Comparison of ENCODE assay signal across 24 cellular contexts in the genomic region with DNA sequence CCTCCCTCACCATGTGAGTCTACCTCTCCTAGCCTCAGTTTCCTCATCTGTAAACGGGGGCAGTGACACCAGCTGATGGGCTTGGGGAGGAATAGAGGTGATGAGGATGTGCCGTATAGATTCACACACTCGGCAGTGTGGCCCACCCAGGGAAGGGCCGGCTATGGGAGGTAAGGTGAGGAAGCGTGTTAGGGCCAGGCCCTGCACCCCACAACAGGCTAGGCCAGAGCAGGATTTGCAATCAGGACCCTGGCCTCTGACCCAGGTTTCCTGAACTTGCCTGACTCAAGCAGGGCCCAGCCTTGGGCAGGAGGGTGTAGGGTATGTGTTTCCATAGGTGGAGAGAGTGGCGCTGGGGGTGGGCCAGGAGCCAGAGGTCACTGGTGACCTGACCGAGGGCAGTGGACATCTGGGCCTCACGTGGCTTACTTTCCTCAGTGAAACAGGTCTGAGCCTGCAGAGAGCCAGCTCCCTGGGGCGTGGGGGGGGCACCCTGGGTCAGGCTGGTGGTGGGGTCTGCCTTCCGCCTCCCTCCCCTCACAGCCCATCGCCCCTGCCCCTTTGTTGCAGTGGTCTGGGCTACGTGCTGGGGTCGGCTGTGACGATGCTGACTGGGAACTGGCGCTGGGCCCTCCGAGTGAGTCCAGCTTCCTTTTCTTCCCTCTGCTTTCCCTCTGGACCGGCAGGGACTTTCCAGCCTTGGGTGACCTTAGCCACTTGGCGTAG. TPM values are rescaled to one million over a fixed set of nuclear protein-coding genes. Genes with fewer than 3 reads are reported as not detected.
DNase-seq lines count a peak whose midpoint lies in the region; ATAC-seq, FAIRE-seq and TF ChIP-seq lines count a peak whose summit lies in the region.
"Had no signal": no experiment of that assay in that cellular context is flagged by ENCODE, and none has a peak within 500 bp of the region (broad histone marks: within the 10 kb centered on the region; RNA-seq: fewer than 3 reads in every experiment).

No MANE protein-coding gene starts in this region.

- no peak overlapping the region for H4K8ac ChIP-seq in mesendoderm (ENCODE audit: low read depth, low read length)

- H4K5ac ChIP-seq in mesendoderm (ENCODE audit: low read length): no peak overlapping the region

- no peak overlapping the region for H3K4ac ChIP-seq in mesendoderm (ENCODE audit: low read depth, low read length)

- H3K4me2 ChIP-seq in HepG2 (ENCODE audit: low read depth, low read length): no peak overlapping the region
- no peak overlapping the region for H3K4me2 ChIP-seq in mesendoderm (ENCODE audit: low read length)

- H3K56ac ChIP-seq in mesendoderm (ENCODE audit: low read length): no peak overlapping the region

- H3K27me3 ChIP-seq in HepG2 (ENCODE audit: control insufficient read depth in 1 of 2, insufficient read depth in 2 of 2, low read length in 2 of 2): peaks cover 3 to 21% of the 10 kb centered on the region in 2 experiments; a peak in 3 of 5 replicates
- no peaks in the 10 kb centered on the region for H3K27me3 ChIP-seq in spleen (replicated peaks in 1 of 7)
- no peaks in the 10 kb centered on the region for H3K27me3 ChIP-seq in mesendoderm (ENCODE audit: insufficient read depth, low read length, poor library complexity)
- H3K27me3 ChIP-seq: SJCRH30 had no signal

- H3K79me2 ChIP-seq in HepG2 (ENCODE audit: insufficient read depth, low read length): no peaks in the 10 kb centered on the region
- H3K79me2 ChIP-seq in mesendoderm (ENCODE audit: control insufficient read depth, insufficient read depth, low read length): no peaks in the 10 kb centered on the region

- H3K27ac ChIP-seq in HepG2 (ENCODE audit: extremely low read length, insufficient read depth, low read length) (no peak overlapping the region), spleen (peak overlapping the region in 6 of 8 donors; percentile 47 to 73 (median 67)), mesendoderm (ENCODE audit: low read depth, low read length) (no peak overlapping the region)
- H3K27ac ChIP-seq: SJCRH30 had no signal

- no peak overlapping the region for H2BK15ac ChIP-seq in mesendoderm (replicated peaks; ENCODE audit: low read depth)

- no peak for TF ChIP-seq EP300 in HepG2 (IDR thresholded peaks at IDR 0.05; ENCODE audit: low read depth in 2 of 2, low read length in 2 of 2)
- no peak for TF ChIP-seq EP300 in HepG2 (CRISPR knock-in tag; IDR thresholded peaks at IDR 0.05; ENCODE audit: borderline replicate concordance)

- H2BK5ac ChIP-seq in mesendoderm (ENCODE audit: low read length): no peak overlapping the region

- TF ChIP-seq RAD21 in HepG2 (CRISPR knock-in tag; IDR thresholded peaks at IDR 0.05): no peak

- 54% methylated on average over 12 of the region's 18 CpGs for WGBS in HepG2 (ENCODE audit: low lambda C conversion rate)
- WGBS in spleen, 5 donors: 69 to 94% (median 71%) methylated on average over 8 to 18 of the region's 18 CpGs
- no CpG with 5 or more reads among the region's 18 CpGs for WGBS in mesendoderm (ENCODE audit: extremely low coverage, insufficient coverage, low lambda C conversion rate)

- H2AFZ ChIP-seq in HepG2 (ENCODE audit: low read length): no peak overlapping the region

- H3K4me3 ChIP-seq in HepG2 (replicated peaks in 1 of 3; ENCODE audit: insufficient read depth in 1 of 3, low read depth in 2 of 3, low read length in 3 of 3) (no peak overlapping the region), spleen (no peak overlapping the region), mesendoderm (ENCODE audit: low read length) (no peak overlapping the region)
- H3K4me3 ChIP-seq: GM12878, K562, SJCRH30 had no signal

- intact Hi-C loops in HepG2 (cut with micrococcal nuclease; ENCODE audit: unreplicated experiment): loop anchor here (5.0 kb wide), 1 partner anchor 36 kb away; no protein-coding TSS in a partner anchor
- intact Hi-C loops in spleen (cut with DNase I; ENCODE audit: low total_unique reads): no loop called here

- no TSS peak for BruUV-seq in HepG2 (replicated peaks; lab: Mats Ljungman, UMichigan)

- no peaks in the 10 kb centered on the region for H4K20me1 ChIP-seq in HepG2 (ENCODE audit: insufficient read depth, low read length)

- H3K18ac ChIP-seq in mesendoderm (ENCODE audit: low read length): no peak overlapping the region

- H3K9me3 ChIP-seq in HepG2 (ENCODE audit: low read length) (no peaks in the 10 kb centered on the region), spleen (no peaks in the 10 kb centered on the region)
- H3K9me3 ChIP-seq: SJCRH30 had no signal

- ATAC-seq in HepG2: no peak; the same call in 1 of the 3 replicates
- ATAC-seq: GM12878, K562 had no signal

- TF ChIP-seq POLR2A in HepG2 (IDR thresholded peaks at IDR 0.05; ENCODE audit: insufficient read depth in 1 of 2, low read depth in 2 of 2, low read length in 2 of 2): no peak
- TF ChIP-seq POLR2A in spleen (IDR thresholded peaks at IDR 0.05): no peak

- FAIRE-seq in HepG2 (lab: Jason Lieb, UNC): no peak
- FAIRE-seq: GM12878, K562, RCC 7860 had no signal

- in situ Hi-C loops in HepG2 (cut with HindIII; ENCODE audit: extremely low pct_ligation_motif_present, low pct_unique_long_range_greater_than_20kb): no loop called here

- H3K36me3 ChIP-seq in HepG2 (replicated peaks in 1 of 2; ENCODE audit: control insufficient read depth in 1 of 2, insufficient read depth in 2 of 2, low read length in 2 of 2): no peaks in the 10 kb centered on the region
- no peaks in the 10 kb centered on the region for H3K36me3 ChIP-seq in spleen
- H3K36me3 ChIP-seq in mesendoderm (ENCODE audit: control insufficient read depth, insufficient read depth, low read length): no peaks in the 10 kb centered on the region
- H3K36me3 ChIP-seq: SJCRH30 had no signal

- TF ChIP-seq CTCF in GM10248 (IDR thresholded peaks at IDR 0.05; ENCODE audit: control extremely low read depth, extremely low read depth, low read depth, missing control alignments): no peak
- TF ChIP-seq CTCF in HepG2 (CRISPR knock-in tag; IDR thresholded peaks at IDR 0.05): no peak
- no peak for TF ChIP-seq CTCF in spleen (IDR thresholded peaks at IDR 0.05 in 8 of 11, conservative IDR thresholded peaks at IDR 0.05 in 3 of 11)

- H3K4me1 ChIP-seq in HepG2 (ENCODE audit: insufficient read depth, low read length): peaks cover 24% of the 10 kb centered on the region
- peaks cover 17 to 73% (median 52%) of the 10 kb centered on the region in 6 donors for H3K4me1 ChIP-seq in spleen
- no peaks in the 10 kb centered on the region for H3K4me1 ChIP-seq in mesendoderm (ENCODE audit: control insufficient read depth, low read depth, low read length)
- H3K4me1 ChIP-seq: SJCRH30 had no signal

- H3K79me1 ChIP-seq in mesendoderm (ENCODE audit: low read length): no peaks in the 10 kb centered on the region

- H3K9ac ChIP-seq in HepG2 (ENCODE audit: insufficient read depth, low read depth, low read length) (no peak overlapping the region), mesendoderm (ENCODE audit: low read length) (no peak overlapping the region)

- H2AK5ac ChIP-seq in mesendoderm (ENCODE audit: low read length): no peak overlapping the region

- H3K23ac ChIP-seq in mesendoderm (ENCODE audit: low read length): no peak overlapping the region

- POLR2A ChIA-PET in GM10248 (lab: Yijun Ruan, JAX): no interaction called here
- POLR2A ChIA-PET in HepG2 (lab: Yijun Ruan, JAX): no interaction called here

- no peak overlapping the region for H2BK120ac ChIP-seq in mesendoderm (ENCODE audit: low read depth, low read length)

- CTCF ChIA-PET in GM10248 (lab: Yijun Ruan, JAX) (no interaction called here), HepG2 (lab: Yijun Ruan, JAX; ENCODE audit: low intra/inter-chr PET ratio, low total read pairs) (no interaction called here)

- DNase-seq in GM10248 (ENCODE audit: extremely low spot score) (peak; percentile 13), dermis microvascular lymphatic vessel endothelial cell (ENCODE audit: low read depth in 2 of 2) (peak; percentile 36 to 58), HepG2 (ENCODE audit: low spot score) (no peak), spleen (peak; percentile 78), mesendoderm (no peak), cerebellar cortex (ENCODE audit: low spot score) (no peak), Kasumi-1 (lab: John Stamatoyannopoulos, UW) (no peak)
- DNase-seq: CD4-positive, CD25-positive, alpha-beta regulatory T cell; H9; HFFc6; MM.1S; NCI-H1092; NCI-H1436; NCI-H1930; NCI-H345; NCI-H524; NCI-H774; NK-92 treated with Interleukin-12 subunit alpha and Interleukin-12 subunit beta, amount 100 ng/mL, for 24 hours; SJCRH30 had no signal

RNA-seq across cellular contexts. Expression of a gene that starts 12.7 kb away (rescaled TPM):
- 0.51 and 0.63 TPM in 2 replicates for total RNA-seq in dermis microvascular lymphatic vessel endothelial cell
- not detected in 2 replicates for total RNA-seq in HepG2 (2016; rRNA removed; fragmentation: Illumina TruSeq; extraction: Trizol)
- not detected in 2 replicates for total RNA-seq in HepG2 (2016; cell fraction: cytosol; rRNA removed; fragmentation: Illumina TruSeq; extraction: Trizol; ENCODE audit: low read depth)
- total RNA-seq in HepG2 (2016; cell fraction: insoluble cytoplasmic fraction; rRNA removed; fragmentation: Illumina TruSeq; extraction: Trizol): 0.15 TPM in 1 of 2 replicates, not detected in the other
- total RNA-seq in HepG2 (2016; cell fraction: membrane; rRNA removed; fragmentation: Illumina TruSeq; extraction: Trizol): not detected in 2 replicates
- total RNA-seq in HepG2 (2016; cell fraction: nucleus; rRNA removed; fragmentation: Illumina TruSeq; extraction: Trizol): not detected in 2 replicates
- 0.20 TPM in 1 of 2 replicates, not detected in the other for polyA plus RNA-seq in HepG2 (2011; rRNA removed)
- 0.11 and 0.13 TPM in 2 replicates for polyA plus RNA-seq in HepG2 (2011; cell fraction: cytosol; rRNA removed)
- polyA plus RNA-seq in HepG2 (2011; cell fraction: nucleus; rRNA removed): 0.32 and 0.45 TPM in 2 replicates
- 0.27 and 0.36 TPM in 2 replicates for polyA plus RNA-seq in HepG2 (2012)
- polyA plus RNA-seq in HepG2 (2016; cell fraction: cytosol; fragmentation: Illumina TruSeq; extraction: Trizol; ENCODE audit: low read depth): not detected in 2 replicates
- polyA plus RNA-seq in HepG2 (2016; cell fraction: insoluble cytoplasmic fraction; fragmentation: Illumina TruSeq; extraction: Trizol; ENCODE audit: low read depth): not detected in 2 replicates
- polyA plus RNA-seq in HepG2 (2016; cell fraction: membrane; fragmentation: Illumina TruSeq; extraction: Trizol; ENCODE audit: low read depth): not detected in 2 replicates
- not detected in 2 replicates for polyA plus RNA-seq in HepG2 (2016; cell fraction: nucleus; fragmentation: Illumina TruSeq; extraction: Trizol; ENCODE audit: insufficient read depth, low read depth)
- 0.08 TPM in 1 of 2 replicates, not detected in the other for polyA minus RNA-seq in HepG2 (2011; rRNA and poly(A)+ RNA removed; ENCODE audit: low replicate concordance)
- not detected in 2 replicates for polyA minus RNA-seq in HepG2 (2011; cell fraction: cytosol; rRNA and poly(A)+ RNA removed)
- not detected in 2 replicates for polyA minus RNA-seq in HepG2 (2011; cell fraction: nucleus; rRNA and poly(A)+ RNA removed)
- 1 to 10 TPM; 1.1 to 4.7 (median 3.6) TPM for total RNA-seq in spleen
- polyA plus RNA-seq in spleen: 1 to 10 TPM; 2.8 to 7.2 (median 4.3) TPM
- polyA plus RNA-seq in mesendoderm (2013, experiment 1 of 2): 0.10 TPM
- 0.06 TPM for polyA plus RNA-seq in mesendoderm (2013, experiment 2 of 2)
- total RNA-seq: A673, H9, HFFc6, K562, SJCRH30 had no signal
- polyA plus RNA-seq: BJ, K562 had no signal

RNA-seq across cellular contexts. Expression of a gene that starts 52.2 kb away (rescaled TPM):
- total RNA-seq in dermis microvascular lymphatic vessel endothelial cell (45.6 and 70.2 TPM in 2 replicates), HepG2 (2016; rRNA removed; fragmentation: Illumina TruSeq; extraction: Trizol) (not detected in 2 replicates), spleen (10 to 100 TPM; 19.6 to 53.5 (median 36.6) TPM)
- total RNA-seq in HepG2 (2016; cell fraction: cytosol; rRNA removed; fragmentation: Illumina TruSeq; extraction: Trizol; ENCODE audit: low read depth): not detected in 2 replicates
- total RNA-seq in HepG2 (2016; cell fraction: insoluble cytoplasmic fraction; rRNA removed; fragmentation: Illumina TruSeq; extraction: Trizol): not detected in 2 replicates
- not detected in 2 replicates for total RNA-seq in HepG2 (2016; cell fraction: membrane; rRNA removed; fragmentation: Illumina TruSeq; extraction: Trizol)
- not detected in 2 replicates for total RNA-seq in HepG2 (2016; cell fraction: nucleus; rRNA removed; fragmentation: Illumina TruSeq; extraction: Trizol)
- polyA plus RNA-seq in HepG2 (2011; rRNA removed) (0.01 and 0.03 TPM in 2 replicates), spleen (10 to 100 TPM in 2 of 3 donors, 1 to 10 TPM in 1; 8.1 to 20.4 (median 13.2) TPM)
- polyA plus RNA-seq in HepG2 (2011; cell fraction: cytosol; rRNA removed): 0.03 and 0.05 TPM in 2 replicates
- polyA plus RNA-seq in HepG2 (2011; cell fraction: nucleus; rRNA removed): 0.14 TPM in 1 of 2 replicates, not detected in the other
- 0.16 and 0.34 TPM in 2 replicates for polyA plus RNA-seq in HepG2 (2012)
- polyA plus RNA-seq in HepG2 (2016; cell fraction: cytosol; fragmentation: Illumina TruSeq; extraction: Trizol; ENCODE audit: low read depth): not detected in 2 replicates
- not detected in 2 replicates for polyA plus RNA-seq in HepG2 (2016; cell fraction: insoluble cytoplasmic fraction; fragmentation: Illumina TruSeq; extraction: Trizol; ENCODE audit: low read depth)
- not detected in 2 replicates for polyA plus RNA-seq in HepG2 (2016; cell fraction: membrane; fragmentation: Illumina TruSeq; extraction: Trizol; ENCODE audit: low read depth)
- not detected in 2 replicates for polyA plus RNA-seq in HepG2 (2016; cell fraction: nucleus; fragmentation: Illumina TruSeq; extraction: Trizol; ENCODE audit: insufficient read depth, low read depth)
- polyA minus RNA-seq in HepG2 (2011; rRNA and poly(A)+ RNA removed; ENCODE audit: low replicate concordance): 0.16 TPM in 1 of 2 replicates, not detected in the other
- not detected in 2 replicates for polyA minus RNA-seq in HepG2 (2011; cell fraction: cytosol; rRNA and poly(A)+ RNA removed)
- polyA minus RNA-seq in HepG2 (2011; cell fraction: nucleus; rRNA and poly(A)+ RNA removed): not detected in 2 replicates
- polyA plus RNA-seq in mesendoderm (2013, experiment 1 of 2): 0.24 TPM
- polyA plus RNA-seq in mesendoderm (2013, experiment 2 of 2): 0.15 TPM
- total RNA-seq: A673, HFFc6, K562 had no signal
- polyA plus RNA-seq: BJ; CD4-positive, CD25-positive, alpha-beta regulatory T cell had no signal

Comparison
In these comparisons a context has a peak if more than half of its experiments do, and no peak if none do; other contexts are left out.
1. DNase-seq: peak in GM10248 (single experiment), dermis microvascular lymphatic vessel endothelial cell (2 of 2) and spleen (single experiment); none in HepG2 (single experiment), mesendoderm (single experiment), cerebellar cortex (single experiment) and Kasumi-1 (0 of 2).
2. H3K27ac ChIP-seq: peak in spleen (6 of 8); none in HepG2 (single experiment) and mesendoderm (single experiment).
3. RNA of a gene that starts 52.2 kb away (total RNA-seq): 45.6 to 70.2 TPM in dermis microvascular lymphatic vessel endothelial cell and 19.6 to 53.5 TPM in spleen; not detected in HepG2; every median in the first group is over 10 times any median in the second.